Comparison of ENCODE assay signal across 24 cellular contexts in genomic region chr4:119731146-119731742, GRCh38.
DNase-seq lines count a peak whose midpoint lies in the region; ATAC-seq and TF ChIP-seq lines count a peak whose summit lies in the region.
"Had no signal": no experiment of that assay in that cellular context is flagged by ENCODE, and none has a peak within 500 bp of the region (broad histone marks: within the 10 kb centered on the region; RNA-seq: fewer than 3 reads in every experiment).

No MANE protein-coding gene starts in this region.

- H3K36me3 Mint-ChIP-seq in activated T-cell treated with anti-CD3 and anti-CD28 coated beads, Interleukin-2, amount 50 U/mL, for 72 hours (ENCODE audit: insufficient read depth in 2 of 2): no peaks in the 10 kb centered on the region

- H3K4me1 Mint-ChIP-seq in activated T-cell treated with anti-CD3 and anti-CD28 coated beads, Interleukin-2, amount 50 U/mL, for 72 hours (ENCODE audit: low read depth): no peaks in the 10 kb centered on the region
- H3K4me1 Mint-ChIP-seq: activated B cell treated with CpG ODN at 0.5 μM for 24 hours had no signal

- H3K9me3 ChIP-seq in upper lobe of right lung: no peaks in the 10 kb centered on the region
- H3K9me3 ChIP-seq: BE2C, uterus had no signal

- H3K36me3 ChIP-seq in upper lobe of right lung: no peaks in the 10 kb centered on the region
- H3K36me3 ChIP-seq: BE2C, heart right ventricle, uterus had no signal

- H3K27me3 Mint-ChIP-seq in activated T-cell treated with anti-CD3 and anti-CD28 coated beads, Interleukin-2, amount 50 U/mL, for 72 hours (ENCODE audit: low read depth): peaks cover 10% of the 10 kb centered on the region
- H3K27me3 Mint-ChIP-seq: activated B cell treated with CpG ODN at 0.5 μM for 24 hours had no signal

- no peak overlapping the region for H3K4me3 Mint-ChIP-seq in activated T-cell treated with anti-CD3 and anti-CD28 coated beads, Interleukin-2, amount 50 U/mL, for 72 hours
- H3K4me3 Mint-ChIP-seq: activated B cell treated with CpG ODN at 0.5 μM for 24 hours; effector memory CD8-positive, alpha-beta T cell had no signal

- H3K4me3 ChIP-seq in upper lobe of right lung: no peak overlapping the region
- H3K4me3 ChIP-seq: heart right ventricle, uterus had no signal

- H3K9me3 Mint-ChIP-seq in activated T-cell treated with anti-CD3 and anti-CD28 coated beads, Interleukin-2, amount 50 U/mL, for 72 hours: peaks cover 0 to 4% of the 10 kb centered on the region in 2 donors
- H3K9me3 Mint-ChIP-seq: activated B cell treated with CpG ODN at 0.5 μM for 24 hours had no signal

- no peaks in the 10 kb centered on the region for H3K27me3 ChIP-seq in upper lobe of right lung
- H3K27me3 ChIP-seq: heart right ventricle, uterus had no signal

- intact Hi-C loops in upper lobe of right lung (cut with DNase I): no loop called here
- intact Hi-C loops in cardiac septum (cut with DNase I): loop anchor here (5.0 kb wide), 1 partner anchor 39 kb away; no protein-coding TSS in a partner anchor

- H3K27ac Mint-ChIP-seq in activated T-cell treated with anti-CD3 and anti-CD28 coated beads, Interleukin-2, amount 50 U/mL, for 72 hours: peak overlapping the region; percentile 33
- H3K27ac Mint-ChIP-seq: activated B cell treated with CpG ODN at 0.5 μM for 24 hours; effector memory CD8-positive, alpha-beta T cell had no signal

- no peak for TF ChIP-seq CTCF in upper lobe of right lung (IDR thresholded peaks at IDR 0.05)

- ATAC-seq in activated T-cell treated with anti-CD3 and anti-CD28 coated beads, Interleukin-2, amount 50 U/mL, for 72 hours (replicated peaks in 1 of 2): no peak
- ATAC-seq in upper lobe of right lung: no peak
- ATAC-seq: effector memory CD8-positive, alpha-beta T cell; HCT116; heart right ventricle had no signal

- H3K27ac ChIP-seq in upper lobe of right lung: peak overlapping the region; percentile 37

- H3K4me1 ChIP-seq in upper lobe of right lung: peaks cover 38% of the 10 kb centered on the region
- H3K4me1 ChIP-seq: BE2C, uterus had no signal

- no peak for DNase-seq in activated T-cell treated with anti-CD3 and anti-CD28 coated beads, Interleukin-2, amount 50 U/mL, for 72 hours
- DNase-seq in activated T-cell treated with anti-CD3 and anti-CD28 coated beads, Interleukin-2, amount 50 U/mL, for 48 hours: no peak
- DNase-seq in astrocyte of the hippocampus (ENCODE audit: low read depth, low spot score) (peak; percentile 17), iris pigment epithelial cell (ENCODE audit: low read depth) (peak; percentile 42), upper lobe of right lung (no peak), SK-N-DZ (ENCODE audit: low spot score) (no peak), CD1c-positive myeloid dendritic cell (ENCODE audit: extremely low spot score) (no peak), cardiac septum (ENCODE audit: low spot score) (no peak)
- DNase-seq: 8988T; activated B cell treated with CpG ODN at 0.5 μM for 24 hours; activated CD4-positive, alpha-beta T cell treated with anti-CD3 and anti-CD28 coated beads, Interleukin-2, amount 50 U/mL, for 48 hours; activated naive CD4-positive, alpha-beta T cell; BE2C; COR-L47; DND-41; effector memory CD8-positive, alpha-beta T cell; heart right ventricle; NCI-H1436; NCI-H2227 treated with DMSO at 0.1 percent for 48 hours; NCI-H82; OCI-M1; T-helper 9 cell; uterus had no signal

Comparison
In these comparisons a context has a peak if more than half of its experiments do, and no peak if none do; other contexts are left out.
1. DNase-seq: peak in astrocyte of the hippocampus (single experiment) and iris pigment epithelial cell (single experiment); none in activated T-cell treated with anti-CD3 and anti-CD28 coated beads, Interleukin-2, amount 50 U/mL, for 72 hours (0 of 2), activated T-cell treated with anti-CD3 and anti-CD28 coated beads, Interleukin-2, amount 50 U/mL, for 48 hours (0 of 2), upper lobe of right lung (single experiment), SK-N-DZ (single experiment), CD1c-positive myeloid dendritic cell (single experiment) and cardiac septum (single experiment).